8 cellular contexts compared by ENCODE assay signal in genomic region chr14:89767861-89768268, GRCh38.
A peak's percentile ranks its signal among the peaks of the same experiment; 100 is the strongest.
DNase-seq lines count a peak whose midpoint lies in the region; ATAC-seq, FAIRE-seq and TF ChIP-seq lines count a peak whose summit lies in the region.

No MANE protein-coding gene starts in this region.

- H3K9me2 ChIP-seq in neural cell (ENCODE audit: insufficient read depth, low read length): no peaks in the 10 kb centered on the region

- H3K4me3 ChIP-seq in endothelial cell of umbilical vein (replicated peaks in 1 of 3; ENCODE audit: insufficient read depth in 1 of 3, low read depth in 1 of 3, low read length in 3 of 3): no peak overlapping the region
- no peak overlapping the region for H3K4me3 ChIP-seq in neural cell (ENCODE audit: low read length)
- H3K4me3 ChIP-seq in upper lobe of left lung: no peak overlapping the region

- H3K4me1 ChIP-seq in endothelial cell of umbilical vein (ENCODE audit: control insufficient read depth, extremely low read depth, insufficient read depth, low read length) (peaks cover 17% of the 10 kb centered on the region), upper lobe of left lung (peaks cover 0 to 7% (median 2%) of the 10 kb centered on the region in 4 donors)

- peak; percentile 82 for TF ChIP-seq CTCF in activated CD8-positive, alpha-beta T cell treated with anti-CD3 and anti-CD28 coated beads for 36 hours (IDR thresholded peaks at IDR 0.05)
- TF ChIP-seq CTCF in endothelial cell of umbilical vein (IDR thresholded peaks at IDR 0.05; ENCODE audit: extremely low read depth in 1 of 2, insufficient read depth in 1 of 2, low read depth in 1 of 2, low read length in 2 of 2): peak; percentile 45 to 65
- peak; percentile 27 for TF ChIP-seq CTCF in neural cell (IDR thresholded peaks at IDR 0.05; ENCODE audit: poor library complexity, severe bottlenecking)
- TF ChIP-seq CTCF in upper lobe of left lung (IDR thresholded peaks at IDR 0.05): peak; percentile 26 to 57 (median 44)

- H3K27me3 Mint-ChIP-seq in activated CD8-positive, alpha-beta T cell treated with anti-CD3 and anti-CD28 coated beads for 36 hours: no peaks in the 10 kb centered on the region

- no peaks in the 10 kb centered on the region for H3K9me1 ChIP-seq in endothelial cell of umbilical vein (replicated peaks; ENCODE audit: control insufficient read depth, extremely low read depth, insufficient read depth, low read length)

- H3K27ac Mint-ChIP-seq in activated CD8-positive, alpha-beta T cell treated with anti-CD3 and anti-CD28 coated beads for 36 hours: peak overlapping the region; percentile 89

- H3K27me3 ChIP-seq in endothelial cell of umbilical vein (ENCODE audit: control insufficient read depth in 2 of 2, insufficient read depth in 2 of 2, low read length in 2 of 2) (no peaks in the 10 kb centered on the region), neural cell (ENCODE audit: insufficient read depth, low read depth, low read length) (no peaks in the 10 kb centered on the region), upper lobe of left lung (no peaks in the 10 kb centered on the region)

- H3K36me3 ChIP-seq in endothelial cell of umbilical vein (ENCODE audit: control insufficient read depth in 2 of 2, extremely low read depth in 1 of 2, insufficient read depth in 2 of 2, low read length in 2 of 2) (no peaks in the 10 kb centered on the region), neural cell (ENCODE audit: insufficient read depth, low read length) (no peaks in the 10 kb centered on the region), upper lobe of left lung (no peaks in the 10 kb centered on the region)

- WGBS in upper lobe of left lung, 2 donors: 44 to 61% methylated on average over 4 of the region's 4 CpGs

- dilution Hi-C loops in endothelial cell of umbilical vein (cut with MboI; ENCODE audit: extremely low pct_ligation_motif_present, low sequenced_read_pairs): no loop called here

- H3K4me2 ChIP-seq in endothelial cell of umbilical vein (ENCODE audit: insufficient read depth, low read length): no peak overlapping the region
- H3K4me2 ChIP-seq in neural cell (ENCODE audit: low read length): no peak overlapping the region

- intact Hi-C loops in activated CD8-positive, alpha-beta T cell treated with anti-CD3 and anti-CD28 coated beads for 36 hours (cut with micrococcal nuclease): loop anchor here (5.0 to 10.0 kb wide), 3 partner anchors 46 to 593 kb away; no protein-coding TSS in a partner anchor
- intact Hi-C loops in endothelial cell of umbilical vein (cut with micrococcal nuclease): loop anchor here (1.0 to 5.0 kb wide), 3 partner anchors 591 to 741 kb away; no protein-coding TSS in a partner anchor

- H4K20me1 ChIP-seq in endothelial cell of umbilical vein (replicated peaks; ENCODE audit: control insufficient read depth, extremely low read depth, insufficient read depth, low read length) (no peaks in the 10 kb centered on the region), neural cell (ENCODE audit: insufficient read depth) (no peaks in the 10 kb centered on the region)

- H3K9me3 Mint-ChIP-seq in activated CD8-positive, alpha-beta T cell treated with anti-CD3 and anti-CD28 coated beads for 36 hours: peaks cover 3% of the 10 kb centered on the region

- no peak overlapping the region for H3K9ac ChIP-seq in endothelial cell of umbilical vein (replicated peaks; ENCODE audit: extremely low read depth, insufficient read depth, low read length)
- no peak overlapping the region for H3K9ac ChIP-seq in neural cell (ENCODE audit: low read length)

- peaks cover 5% of the 10 kb centered on the region for H3K36me3 Mint-ChIP-seq in activated CD8-positive, alpha-beta T cell treated with anti-CD3 and anti-CD28 coated beads for 36 hours (ENCODE audit: low read depth)

- peak; percentile 36 for TF ChIP-seq RAD21 in neural cell (conservative IDR thresholded peaks at IDR 0.05)

- H2AFZ ChIP-seq in endothelial cell of umbilical vein (ENCODE audit: low read depth, low read length) (no peak overlapping the region), neural cell (ENCODE audit: low read depth, low read length) (no peak overlapping the region)

- ATAC-seq in GM18505 (IDR thresholded peaks at IDR 0.05; ENCODE audit: unreplicated experiment): peak; percentile 62
- ATAC-seq in HG02973 (IDR thresholded peaks at IDR 0.05; ENCODE audit: unreplicated experiment): peak; percentile 72
- peak; percentile 90 for ATAC-seq in activated CD8-positive, alpha-beta T cell treated with anti-CD3 and anti-CD28 coated beads for 36 hours
- peak in 1 of 2 donors; percentile 69 for ATAC-seq in upper lobe of left lung (ENCODE audit: low FRiP score in 2 of 2)

- TF ChIP-seq POLR2A in GM18505 (IDR thresholded peaks at IDR 0.05; ENCODE audit: borderline replicate concordance, extremely low read depth, insufficient read depth, insufficient read length) (no peak), endothelial cell of umbilical vein (IDR thresholded peaks at IDR 0.05; ENCODE audit: low read depth, low read length) (no peak), upper lobe of left lung (IDR thresholded peaks at IDR 0.05) (no peak)

- TF ChIP-seq EP300 in neural cell (conservative IDR thresholded peaks at IDR 0.05; ENCODE audit: poor library complexity, severe bottlenecking): no peak
- no peak for TF ChIP-seq EP300 in upper lobe of left lung (IDR thresholded peaks at IDR 0.05)

- FAIRE-seq in endothelial cell of umbilical vein (lab: Jason Lieb, UNC): peak; percentile 74

- no peak overlapping the region for H3K27ac ChIP-seq in endothelial cell of umbilical vein (ENCODE audit: insufficient read depth, low read depth, low read length)
- H3K27ac ChIP-seq in neural cell (ENCODE audit: low read length): no peak overlapping the region
- no peak overlapping the region for H3K27ac ChIP-seq in upper lobe of left lung

- no TSS peak for BruUV-seq in endothelial cell of umbilical vein (replicated peaks; lab: Mats Ljungman, UMichigan)

- POLR2A ChIA-PET in activated CD8-positive, alpha-beta T cell treated with anti-CD3 and anti-CD28 coated beads for 36 hours (lab: Charles Lee): interaction anchor here (1.0 kb wide), 1 partner anchor 46 kb away, joined by 3 read pairs; no protein-coding TSS in a partner anchor
- POLR2A ChIA-PET in endothelial cell of umbilical vein (lab: Charles Lee): no interaction called here

- CTCF ChIA-PET in activated CD8-positive, alpha-beta T cell treated with anti-CD3 and anti-CD28 coated beads for 36 hours (lab: Charles Lee): interaction anchor here (0.6 to 2.1 kb wide), 15 partner anchors 10 to 740 kb away, joined by 3 to 6 read pairs (median 3); no protein-coding TSS in a partner anchor
- CTCF ChIA-PET in endothelial cell of umbilical vein (lab: Charles Lee): interaction anchor here (1.4 to 1.7 kb wide), 2 partner anchors 727 to 741 kb away, joined by 4 to 10 read pairs; no protein-coding TSS in a partner anchor

- H3K79me2 ChIP-seq in endothelial cell of umbilical vein (ENCODE audit: control insufficient read depth, insufficient read depth, low read length) (no peaks in the 10 kb centered on the region), neural cell (replicated peaks; ENCODE audit: insufficient read depth, low read length) (no peaks in the 10 kb centered on the region)

- H3F3A ChIP-seq in neural cell (ENCODE audit: insufficient read depth, low read length, poor library complexity, severe bottlenecking): no peaks in the 10 kb centered on the region

- H3K4me1 Mint-ChIP-seq in activated CD8-positive, alpha-beta T cell treated with anti-CD3 and anti-CD28 coated beads for 36 hours (ENCODE audit: low read depth): peaks cover 30% of the 10 kb centered on the region

- peak overlapping the region; percentile 50 for H3K4me3 Mint-ChIP-seq in activated CD8-positive, alpha-beta T cell treated with anti-CD3 and anti-CD28 coated beads for 36 hours

- H3K9me3 ChIP-seq in endothelial cell of umbilical vein (replicated peaks; ENCODE audit: control insufficient read depth, insufficient read depth, low read length): no peaks in the 10 kb centered on the region
- no peaks in the 10 kb centered on the region for H3K9me3 ChIP-seq in neural cell (ENCODE audit: low read length)
- no peaks in the 10 kb centered on the region for H3K9me3 ChIP-seq in upper lobe of left lung

- DNase-seq in A172 (ENCODE audit: low spot score) (peak; percentile 10), NCI-H526 treated with DMSO at 0.1 percent for 48 hours (lab: John Stamatoyannopoulos, UW) (peak; percentile 46), endothelial cell of umbilical vein (ENCODE audit: low read depth, low spot score) (peak; percentile 44), upper lobe of left lung (no peak)
- DNase-seq in activated CD8-positive, alpha-beta T cell treated with anti-CD3 and anti-CD28 coated beads for 36 hours: peak; percentile 79

TF ChIP-seq in endothelial cell of umbilical vein, 7 proteins besides CTCF, POLR2A, EP300 and RAD21 (continues in another document):
- TF ChIP-seq FOS (IDR thresholded peaks at IDR 0.05; ENCODE audit: borderline replicate concordance, insufficient read depth, low read length) (no peak), JUN (IDR thresholded peaks at IDR 0.05; ENCODE audit: borderline replicate concordance, insufficient read depth, insufficient read length, low read depth) (no peak), MYC (IDR thresholded peaks at IDR 0.05; ENCODE audit: low read depth, low read length) (no peak), GATA2 (IDR thresholded peaks at IDR 0.05; ENCODE audit: insufficient read depth, insufficient read length, low read depth, low read length) (no peak), POLR2AphosphoS5 (IDR thresholded peaks at IDR 0.05; ENCODE audit: insufficient read depth, low read depth, low read length) (no peak), MAX (IDR thresholded peaks at IDR 0.05; ENCODE audit: insufficient read depth, insufficient read length) (no peak)

Comparison
In these comparisons a context has a peak if more than half of its experiments do, and no peak if none do; other contexts are left out.
1. DNase-seq: peak in A172 (single experiment), NCI-H526 treated with DMSO at 0.1 percent for 48 hours (single experiment), activated CD8-positive, alpha-beta T cell treated with anti-CD3 and anti-CD28 coated beads for 36 hours (single experiment) and endothelial cell of umbilical vein (single experiment); none in upper lobe of left lung (0 of 2).
2. CTCF ChIP-seq: peak in every context shown above with its lines; median percentile 82 in activated CD8-positive, alpha-beta T cell treated with anti-CD3 and anti-CD28 coated beads for 36 hours; 55 in endothelial cell of umbilical vein; 44 in upper lobe of left lung; 27 in neural cell.